In the genomic region with DNA sequence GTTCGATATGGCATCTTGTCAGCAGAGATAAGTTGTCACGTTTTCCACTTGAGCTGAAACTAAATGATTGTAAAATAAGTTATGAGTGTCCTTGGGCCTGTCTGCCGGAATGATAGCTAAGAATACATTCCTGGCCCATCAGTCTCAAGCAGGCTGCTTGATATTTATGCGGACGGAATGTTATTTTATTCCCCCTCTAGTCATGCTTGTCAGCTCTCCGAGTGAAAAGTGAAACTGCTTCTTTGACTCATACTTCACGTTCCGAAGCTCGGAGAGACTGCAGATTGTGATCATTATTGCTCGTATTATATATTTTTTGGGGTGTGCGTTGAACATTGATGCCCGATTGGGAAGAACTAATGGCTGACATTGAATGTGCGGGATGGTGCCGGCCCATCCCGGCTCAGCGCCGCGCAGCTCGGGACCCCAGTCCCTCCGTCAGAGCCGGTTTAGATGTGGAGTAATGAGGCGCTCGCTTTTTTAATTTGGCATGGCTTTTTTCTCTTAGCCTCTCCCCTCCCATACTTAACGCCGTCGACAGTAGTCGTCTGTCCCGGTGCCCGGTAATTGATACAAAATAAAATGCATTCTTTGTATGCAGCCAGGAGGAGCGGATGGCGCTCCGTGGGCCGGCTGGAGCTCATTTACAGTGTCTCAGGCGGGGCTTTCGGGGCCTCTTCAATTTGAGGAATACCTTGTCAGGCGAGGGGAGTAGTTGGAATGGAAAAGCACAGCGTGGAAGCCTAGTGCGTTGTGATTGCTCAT, we compare ENCODE assay signal across 21 cellular contexts.
"Had no signal": no experiment of that assay in that cellular context is flagged by ENCODE, and none has a peak within 500 bp of the region (broad histone marks: within the 10 kb centered on the region; RNA-seq: fewer than 3 reads in every experiment).

No MANE protein-coding gene starts in this region.

- H3K4me1 Mint-ChIP-seq: activated CD8-positive, alpha-beta memory T cell treated with anti-CD3 and anti-CD28 coated beads, Interleukin-2, amount 10 ng/mL, durations not matched to agents 7 days and 5 days had no signal

- DNase-seq: activated CD4-positive, alpha-beta memory T cell treated with anti-CD3 and anti-CD28 coated beads, Interleukin-2, amount 10 ng/mL, durations not matched to agents 7 days and 5 days; activated CD4-positive, alpha-beta T cell treated with anti-CD3 and anti-CD28 coated beads for 4 hours; activated CD8-positive, alpha-beta memory T cell treated with anti-CD3 and anti-CD28 coated beads, Interleukin-2, amount 10 ng/mL, durations not matched to agents 7 days and 5 days; amygdala; cortex of kidney; effector CD4-positive, alpha-beta T cell; foreskin keratinocyte; midbrain; right lobe of liver; stimulated activated CD4-positive, alpha-beta T cell treated with anti-CD3 and anti-CD28 coated beads, Interleukin-12 subunit alpha, Interleukin-12 subunit beta, amount 100 ng/mL, for 4 hours; stimulated activated CD4-positive, alpha-beta T cell treated with anti-CD3 and anti-CD28 coated beads, Interleukin-1b, Interleukin-23, amount 100 ng/mL, for 48 hours; stimulated activated CD8-positive, alpha-beta memory T cell treated with anti-CD3 and anti-CD28 coated beads, Interleukin-4, amount 100 ng/mL, for 48 hours; stimulated activated naive CD4-positive, alpha-beta T cell; thyroid gland had no signal

- ATAC-seq: activated CD8-positive, alpha-beta memory T cell treated with anti-CD3 and anti-CD28 coated beads, Interleukin-2, amount 10 ng/mL, durations not matched to agents 7 days and 5 days; esophagus mucosa; foreskin keratinocyte; left lobe of liver; pancreas; right lobe of liver; WTC11 had no signal

- H3K4me3 ChIP-seq: hepatocyte, pancreas, right lobe of liver, thyroid gland had no signal

- H3K36me3 ChIP-seq: pancreas, right lobe of liver, thyroid gland had no signal

- H3K27ac Mint-ChIP-seq: activated CD4-positive, alpha-beta memory T cell treated with anti-CD3 and anti-CD28 coated beads, Interleukin-2, amount 10 ng/mL, durations not matched to agents 7 days and 5 days; activated CD8-positive, alpha-beta memory T cell treated with anti-CD3 and anti-CD28 coated beads, Interleukin-2, amount 10 ng/mL, durations not matched to agents 7 days and 5 days; activated naive CD8-positive, alpha-beta T cell; T-helper 2 cell treated with Interferon-gamma antibody and Interleukin-4, amounts not matched to agents 5 μg/mL and 100 μg/mL, for 36 hours; WTC11 had no signal

- H3K4me2 ChIP-seq: hepatocyte had no signal

- H3K27me3 Mint-ChIP-seq: activated CD8-positive, alpha-beta memory T cell treated with anti-CD3 and anti-CD28 coated beads, Interleukin-2, amount 10 ng/mL, durations not matched to agents 7 days and 5 days had no signal

- H3K36me3 Mint-ChIP-seq: activated CD8-positive, alpha-beta memory T cell treated with anti-CD3 and anti-CD28 coated beads, Interleukin-2, amount 10 ng/mL, durations not matched to agents 7 days and 5 days; activated naive CD8-positive, alpha-beta T cell; WTC11 had no signal

- H3K27me3 ChIP-seq: foreskin keratinocyte, hepatocyte, pancreas, right lobe of liver, thyroid gland had no signal

- H3K27ac ChIP-seq: foreskin keratinocyte, hepatocyte, pancreas, right lobe of liver, thyroid gland had no signal

- H3K9me3 ChIP-seq: pancreas, right lobe of liver, thyroid gland had no signal

- H3K4me1 ChIP-seq: foreskin keratinocyte, pancreas, right lobe of liver, thyroid gland had no signal

- H3K79me2 ChIP-seq: hepatocyte had no signal

- H2AFZ ChIP-seq: hepatocyte had no signal

- H3K9me3 Mint-ChIP-seq: activated CD4-positive, alpha-beta memory T cell treated with anti-CD3 and anti-CD28 coated beads, Interleukin-2, amount 10 ng/mL, durations not matched to agents 7 days and 5 days; T-helper 2 cell treated with Interferon-gamma antibody and Interleukin-4, amounts not matched to agents 5 μg/mL and 100 μg/mL, for 36 hours; WTC11 had no signal

- H3K4me3 Mint-ChIP-seq: activated CD4-positive, alpha-beta memory T cell treated with anti-CD3 and anti-CD28 coated beads, Interleukin-2, amount 10 ng/mL, durations not matched to agents 7 days and 5 days; activated CD8-positive, alpha-beta memory T cell treated with anti-CD3 and anti-CD28 coated beads, Interleukin-2, amount 10 ng/mL, durations not matched to agents 7 days and 5 days; activated naive CD8-positive, alpha-beta T cell; T-helper 2 cell treated with Interferon-gamma antibody and Interleukin-4, amounts not matched to agents 5 μg/mL and 100 μg/mL, for 36 hours; WTC11 had no signal
